In the genomic region with DNA sequence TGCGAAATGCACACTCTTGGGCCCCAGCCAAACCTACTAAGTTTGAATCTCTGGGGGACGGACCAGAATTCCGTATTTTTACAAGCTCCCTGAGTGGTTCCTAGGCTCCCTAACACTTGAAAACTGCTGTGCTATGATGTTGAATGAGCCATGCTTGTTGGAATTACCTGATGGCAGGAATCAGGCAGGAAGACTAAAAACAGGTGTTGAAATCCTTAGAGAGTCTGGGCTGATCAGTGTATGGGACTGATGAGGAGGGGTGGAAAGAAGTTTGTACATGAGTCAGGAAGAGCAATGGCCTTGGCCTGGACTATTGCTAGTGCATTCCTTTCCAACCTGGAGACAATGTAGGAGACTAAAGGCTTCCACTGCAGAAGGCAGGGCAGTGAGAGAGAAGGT, we compare ENCODE assay signal across 14 cellular contexts. TPM values are rescaled to one million over a fixed set of nuclear protein-coding genes. Genes with fewer than 3 reads are reported as not detected.
DNase-seq lines count a peak whose midpoint lies in the region; ATAC-seq and TF ChIP-seq lines count a peak whose summit lies in the region.
"Had no signal": no experiment of that assay in that cellular context is flagged by ENCODE, and none has a peak within 500 bp of the region (broad histone marks: within the 10 kb centered on the region; RNA-seq: fewer than 3 reads in every experiment).

No MANE protein-coding gene starts in this region.

- intact Hi-C loops in IMR-90 (cut with micrococcal nuclease) = no loop called here

- no peak overlapping the region for H3K27ac ChIP-seq in IMR-90 (ENCODE audit: insufficient read depth, low read length)
- H3K27ac ChIP-seq: Peyer's patch had no signal

- H3K4me3 ChIP-seq in IMR-90 (ENCODE audit: insufficient read depth, low read depth, low read length) (no peak overlapping the region), mucosa of stomach (ENCODE audit: low read length) (no peak overlapping the region)
- H3K4me3 ChIP-seq: Peyer's patch, skin epidermis had no signal

- no peak overlapping the region for H3K4ac ChIP-seq in IMR-90 (ENCODE audit: low read depth, low read length)

- dilution Hi-C loops in IMR-90 (cut with HindIII; ENCODE audit: low sequenced_read_pairs, unreplicated experiment) = no loop called here

- H3K36me3 Mint-ChIP-seq in activated CD4-positive, alpha-beta memory T cell treated with anti-CD3 and anti-CD28 coated beads, Interleukin-2, amount 10 ng/mL, durations not matched to agents 7 days and 5 days (ENCODE audit: low read depth) = peaks cover 2% of the 10 kb centered on the region

- peak overlapping the region; percentile 60; the same call in 1 of the 3 replicates for H2BK15ac ChIP-seq in IMR-90 (ENCODE audit: low read depth, low read length)

- no peak overlapping the region for H3K14ac ChIP-seq in IMR-90 (replicated peaks; ENCODE audit: low read depth, low read length)

- H3K27ac Mint-ChIP-seq in activated CD4-positive, alpha-beta memory T cell treated with anti-CD3 and anti-CD28 coated beads, Interleukin-2, amount 10 ng/mL, durations not matched to agents 7 days and 5 days = peak overlapping the region; percentile 88

- H2BK5ac ChIP-seq in IMR-90 (ENCODE audit: low read depth, low read length, poor library complexity, severe bottlenecking) = no peak overlapping the region

- H4K91ac ChIP-seq in IMR-90 (ENCODE audit: insufficient read depth, low read depth, low read length) = no peak overlapping the region

- no peak overlapping the region for H4K8ac ChIP-seq in IMR-90 (ENCODE audit: low read depth in 2 of 2, low read length in 2 of 2)

- H3K9me3 ChIP-seq in IMR-90 (ENCODE audit: control insufficient read depth, insufficient read depth, low read length) (no peaks in the 10 kb centered on the region), mucosa of stomach (ENCODE audit: control insufficient read depth, low read length) (no peaks in the 10 kb centered on the region)
- H3K9me3 ChIP-seq: Peyer's patch had no signal

- no peak for TF ChIP-seq RAD21 in IMR-90 (IDR thresholded peaks at IDR 0.05; ENCODE audit: low read length)

- in situ Hi-C loops in IMR-90 (cut with MboI; ENCODE audit: low sequenced_read_pairs) = no loop called here

- H3K36me3 ChIP-seq in IMR-90 (ENCODE audit: control insufficient read depth, insufficient read depth, low read length) = no peaks in the 10 kb centered on the region
- no peaks in the 10 kb centered on the region for H3K36me3 ChIP-seq in mucosa of stomach (ENCODE audit: control insufficient read depth, insufficient read depth, low read length)
- H3K36me3 ChIP-seq: Peyer's patch had no signal

- no peak overlapping the region for H3K4me2 ChIP-seq in IMR-90 (ENCODE audit: low read depth, low read length)

- H3K9me3 Mint-ChIP-seq in activated CD4-positive, alpha-beta memory T cell treated with anti-CD3 and anti-CD28 coated beads, Interleukin-2, amount 10 ng/mL, durations not matched to agents 7 days and 5 days = no peaks in the 10 kb centered on the region
- H3K9me3 Mint-ChIP-seq: H9 had no signal

- H3K4me3 Mint-ChIP-seq in activated CD4-positive, alpha-beta memory T cell treated with anti-CD3 and anti-CD28 coated beads, Interleukin-2, amount 10 ng/mL, durations not matched to agents 7 days and 5 days = no peak overlapping the region
- H3K4me3 Mint-ChIP-seq: H9 had no signal

- peaks cover 2% of the 10 kb centered on the region for H3K27me3 Mint-ChIP-seq in activated CD4-positive, alpha-beta memory T cell treated with anti-CD3 and anti-CD28 coated beads, Interleukin-2, amount 10 ng/mL, durations not matched to agents 7 days and 5 days

- H3K27me3 ChIP-seq in IMR-90 (ENCODE audit: control insufficient read depth, insufficient read depth, low read length) = no peaks in the 10 kb centered on the region
- no peaks in the 10 kb centered on the region for H3K27me3 ChIP-seq in mucosa of stomach (ENCODE audit: control insufficient read depth, insufficient read depth, low read length)
- H3K27me3 ChIP-seq: Peyer's patch had no signal

- H3K79me1 ChIP-seq in IMR-90 (ENCODE audit: low read depth in 1 of 2, low read length in 2 of 2) = no peaks in the 10 kb centered on the region

- H3K23ac ChIP-seq in IMR-90 (ENCODE audit: low read depth, low read length) = no peak overlapping the region

- no TSS peak for BruUV-seq in IMR-90 (replicated peaks; lab: Mats Ljungman, UMichigan)

- DNase-seq in IMR-90 = no peak
- DNase-seq in activated CD4-positive, alpha-beta memory T cell treated with anti-CD3 and anti-CD28 coated beads, Interleukin-2, amount 10 ng/mL, durations not matched to agents 7 days and 5 days = no peak
- DNase-seq in GM10266 (ENCODE audit: extremely low spot score) = no peak
- no peak for DNase-seq in mesenteric fat pad (ENCODE audit: low spot score)
- DNase-seq: activated CD8-positive, alpha-beta memory T cell treated with anti-CD3 and anti-CD28 coated beads for 24 hours; H9; Karpas-422; NCI-H1694; NCI-H526; occipital lobe; Peyer's patch had no signal

- no peak overlapping the region for H3K56ac ChIP-seq in IMR-90 (ENCODE audit: extremely low read depth, insufficient read depth, low read length)

- no peak overlapping the region for H2AK9ac ChIP-seq in IMR-90 (replicated peaks; ENCODE audit: low read depth, low read length, poor library complexity)

- H2AFZ ChIP-seq in IMR-90 (replicated peaks; ENCODE audit: low read length, poor library complexity) = no peak overlapping the region

- WGBS in IMR-90 (ENCODE audit: extremely low coverage in 2 of 2, insufficient read length in 1 of 2), 2 experiments = 95% methylated on average over 3 of the region's 3 CpGs; no CpG with 5 or more reads in 1 of the 2 experiments

- TF ChIP-seq POLR2A in IMR-90 (IDR thresholded peaks at IDR 0.05; ENCODE audit: low read depth, low read length) = no peak

- H3K4me1 ChIP-seq in IMR-90 (ENCODE audit: control insufficient read depth, insufficient read depth, low read length) (peaks cover 6% of the 10 kb centered on the region), mucosa of stomach (ENCODE audit: control insufficient read depth, insufficient read depth, low read length) (peaks cover 29% of the 10 kb centered on the region)

- peaks cover 10% of the 10 kb centered on the region; the same call in 1 of the 2 replicates for H3K9me1 ChIP-seq in IMR-90 (ENCODE audit: insufficient read depth, low read length)

- H2BK120ac ChIP-seq in IMR-90 (ENCODE audit: low read depth, low read length) = no peak overlapping the region

- H4K20me1 ChIP-seq in IMR-90 (ENCODE audit: insufficient read depth, low read length) = no peaks in the 10 kb centered on the region

- POLR2A ChIA-PET in IMR-90 (lab: Charles Lee; ENCODE audit: unreplicated experiment) = no interaction called here
- POLR2A ChIA-PET in activated CD4-positive, alpha-beta memory T cell treated with anti-CD3 and anti-CD28 coated beads, Interleukin-2, amount 10 ng/mL, durations not matched to agents 7 days and 5 days (lab: Charles Lee) = interaction anchor here (1.2 to 1.7 kb wide), 3 partner anchors 8 to 80 kb away, joined by 3 to 4 read pairs (median 3); no protein-coding TSS in a partner anchor

- no peak overlapping the region for H3K18ac ChIP-seq in IMR-90 (ENCODE audit: low read depth, low read length)

- no peak overlapping the region for H2AK5ac ChIP-seq in IMR-90 (ENCODE audit: low read depth, low read length)

- CTCF ChIA-PET in IMR-90 (lab: Yijun Ruan, JAX) = no interaction called here
- CTCF ChIA-PET in activated CD4-positive, alpha-beta memory T cell treated with anti-CD3 and anti-CD28 coated beads, Interleukin-2, amount 10 ng/mL, durations not matched to agents 7 days and 5 days (lab: Charles Lee) = interaction anchor here (0.8 to 3.5 kb wide), 4 partner anchors 11 to 79 kb away, joined by 3 to 10 read pairs (median 4); a partner anchor contains a TSS

- TF ChIP-seq CTCF in IMR-90 (conservative IDR thresholded peaks at IDR 0.05; ENCODE audit: low read depth, low read length) = no peak
- no peak for TF ChIP-seq CTCF in GM10266 (IDR thresholded peaks at IDR 0.05; ENCODE audit: control insufficient read depth, insufficient read depth, low read depth, missing control alignments)

- 0 out of 2 replicates have a peak overlapping the region, but pooled peaks have one; percentile 7 for H2BK20ac ChIP-seq in IMR-90 (ENCODE audit: low read depth, low read length)

- H3K4me1 Mint-ChIP-seq in activated CD4-positive, alpha-beta memory T cell treated with anti-CD3 and anti-CD28 coated beads, Interleukin-2, amount 10 ng/mL, durations not matched to agents 7 days and 5 days = peaks cover 29% of the 10 kb centered on the region

- ATAC-seq in IMR-90 (ENCODE audit: low read depth) = no peak

- no peak overlapping the region for H3K9ac ChIP-seq in IMR-90 (ENCODE audit: low read depth, low read length)
- H3K9ac ChIP-seq in mucosa of stomach (ENCODE audit: low read length) = peak overlapping the region; percentile 10

- H4K5ac ChIP-seq in IMR-90 (ENCODE audit: low read depth, low read length) = no peak overlapping the region

RNA-seq across cellular contexts. Expression of a gene that starts 24.9 kb away (rescaled TPM):
- total RNA-seq in IMR-90 (2012; rRNA removed) (78.6 and 102 TPM in 2 replicates), mesenteric fat pad (516 TPM)
- polyA plus RNA-seq in IMR-90 (2012; rRNA removed) = 81.2 and 84.6 TPM in 2 replicates
- 29.3 and 57.5 TPM in 2 replicates for polyA plus RNA-seq in IMR-90 (2012; cell fraction: cytosol; rRNA removed)
- 45.5 and 46.8 TPM in 2 replicates for polyA plus RNA-seq in IMR-90 (2012; cell fraction: nucleus; rRNA removed; ENCODE audit: low replicate concordance)
- total RNA-seq in activated CD4-positive, alpha-beta memory T cell treated with anti-CD3 and anti-CD28 coated beads, Interleukin-2, amount 10 ng/mL, durations not matched to agents 7 days and 5 days = 100 to 1,000 TPM; 105 to 107 TPM

RNA-seq across cellular contexts. Expression of a gene that starts 39.4 kb away (rescaled TPM):
- not detected in 2 replicates for total RNA-seq in IMR-90 (2012; rRNA removed)
- polyA plus RNA-seq in IMR-90 (2012; rRNA removed) = not detected in 2 replicates
- polyA plus RNA-seq in IMR-90 (2012; cell fraction: cytosol; rRNA removed) = not detected in 2 replicates
- polyA plus RNA-seq in IMR-90 (2012; cell fraction: nucleus; rRNA removed; ENCODE audit: low replicate concordance) = not detected in 2 replicates
- total RNA-seq in activated CD4-positive, alpha-beta memory T cell treated with anti-CD3 and anti-CD28 coated beads, Interleukin-2, amount 10 ng/mL, durations not matched to agents 7 days and 5 days = not detected
- not detected for total RNA-seq in mesenteric fat pad
- total RNA-seq: H9, lower leg skin, Peyer's patch had no signal

RNA-seq across cellular contexts. Expression of a gene that starts 46.9 kb away (rescaled TPM):
- 19.2 and 22.2 TPM in 2 replicates for total RNA-seq in IMR-90 (2012; rRNA removed)
- 68.5 and 70.1 TPM in 2 replicates for polyA plus RNA-seq in IMR-90 (2012; rRNA removed)
- 86.1 and 87.9 TPM in 2 replicates for polyA plus RNA-seq in IMR-90 (2012; cell fraction: cytosol; rRNA removed)
- polyA plus RNA-seq in IMR-90 (2012; cell fraction: nucleus; rRNA removed; ENCODE audit: low replicate concordance) = 29.9 and 38.4 TPM in 2 replicates
- total RNA-seq in activated CD4-positive, alpha-beta memory T cell treated with anti-CD3 and anti-CD28 coated beads, Interleukin-2, amount 10 ng/mL, durations not matched to agents 7 days and 5 days = 10 to 100 TPM; 30.1 to 31.8 TPM
- total RNA-seq in mesenteric fat pad = 51.5 TPM

RNA-seq across cellular contexts. Expression of a gene that starts 47.3 kb away (rescaled TPM):
- total RNA-seq in IMR-90 (2012; rRNA removed) (112 and 118 TPM in 2 replicates), mesenteric fat pad (89.7 TPM)
- 104 and 108 TPM in 2 replicates for polyA plus RNA-seq in IMR-90 (2012; rRNA removed)
- 132 and 175 TPM in 2 replicates for polyA plus RNA-seq in IMR-90 (2012; cell fraction: cytosol; rRNA removed)
- polyA plus RNA-seq in IMR-90 (2012; cell fraction: nucleus; rRNA removed; ENCODE audit: low replicate concordance) = 140 and 213 TPM in 2 replicates
- 10 to 100 TPM; 44.2 to 46.8 TPM for total RNA-seq in activated CD4-positive, alpha-beta memory T cell treated with anti-CD3 and anti-CD28 coated beads, Interleukin-2, amount 10 ng/mL, durations not matched to agents 7 days and 5 days

RNA-seq across cellular contexts. Expression of a gene that starts 56.4 kb away (rescaled TPM):
- under 0.01 TPM in 1 of 2 replicates, not detected in the other for total RNA-seq in IMR-90 (2012; rRNA removed)
- polyA plus RNA-seq in IMR-90 (2012; rRNA removed) = 0.13 and 0.21 TPM in 2 replicates
- polyA plus RNA-seq in IMR-90 (2012; cell fraction: cytosol; rRNA removed) = 0.05 and 0.13 TPM in 2 replicates
- 0.56 and 2.4 TPM in 2 replicates for polyA plus RNA-seq in IMR-90 (2012; cell fraction: nucleus; rRNA removed; ENCODE audit: low replicate concordance)
- under 1 TPM; 0.68 to 0.75 TPM for total RNA-seq in activated CD4-positive, alpha-beta memory T cell treated with anti-CD3 and anti-CD28 coated beads, Interleukin-2, amount 10 ng/mL, durations not matched to agents 7 days and 5 days
- total RNA-seq in mesenteric fat pad = 34.8 TPM
- total RNA-seq: occipital lobe had no signal
